17 cellular contexts compared by ENCODE assay signal in the genomic region with DNA sequence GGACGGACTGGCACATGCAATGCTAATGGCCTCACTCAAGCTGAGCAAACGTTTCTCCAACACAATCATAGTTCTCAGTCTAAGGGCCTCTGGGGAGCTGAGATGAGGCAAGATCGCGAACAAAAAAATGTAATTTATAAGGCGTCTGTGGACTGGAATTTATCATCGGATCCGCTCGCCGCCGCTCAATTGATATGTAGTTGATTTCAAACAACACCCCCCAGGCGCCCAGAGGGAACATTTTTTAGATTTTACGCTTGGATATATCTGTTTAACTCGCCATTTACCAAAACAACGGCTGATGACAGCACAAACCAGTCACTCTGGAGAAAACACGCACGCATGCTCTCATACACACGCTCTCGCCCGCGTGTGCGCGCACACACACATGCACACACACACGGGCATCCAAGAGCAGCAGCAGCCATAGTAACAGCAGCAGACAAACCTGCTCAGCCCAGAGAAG.
A peak's percentile ranks its signal among the peaks of the same experiment; 100 is the strongest.
DNase-seq lines count a peak whose midpoint lies in the region; ATAC-seq, FAIRE-seq and TF ChIP-seq lines count a peak whose summit lies in the region.
"Had no signal": no experiment of that assay in that cellular context is flagged by ENCODE, and none has a peak within 500 bp of the region (broad histone marks: within the 10 kb centered on the region; RNA-seq: fewer than 3 reads in every experiment).

No MANE protein-coding gene starts in this region.

- no peaks in the 10 kb centered on the region for H3K4me1 ChIP-seq in pancreas
- H3K4me1 ChIP-seq in transverse colon, result peaks cover 0 to 5% (median 0%) of the 10 kb centered on the region in 4 donors
- H3K4me1 ChIP-seq: body of pancreas, left ventricle myocardium inferior, testis had no signal

- intact Hi-C loops in head of caudate nucleus (cut with DNase I) (no loop called here), pancreas (cut with DNase I) (loop anchor here in 1 of 3 donors (10.0 kb wide), 1 partner anchor 180 kb away; no protein-coding TSS in a partner anchor), transverse colon (cut with DNase I; ENCODE audit: low total_unique reads) (no loop called here)

- TF ChIP-seq POLR2A in transverse colon (IDR thresholded peaks at IDR 0.05), result no peak

- TF ChIP-seq EP300 in transverse colon (IDR thresholded peaks at IDR 0.05; ENCODE audit: low read depth), result no peak

- no peak for ATAC-seq in pancreas
- ATAC-seq: body of pancreas had no signal

- no peaks in the 10 kb centered on the region for H3K9me3 ChIP-seq in pancreas
- no peaks in the 10 kb centered on the region for H3K9me3 ChIP-seq in transverse colon
- H3K9me3 ChIP-seq: testis had no signal

- in situ Hi-C loops in transverse colon (cut with MboI; ENCODE audit: low pct_ligation_motif_present in 1 of 4, low pct_unique_long_range_greater_than_20kb in 1 of 4, low sequenced_read_pairs in 3 of 4), result loop anchor here in 3 of 4 donors (10.0 kb wide), 1 partner anchor 150 kb away; no protein-coding TSS in a partner anchor

- FAIRE-seq in pancreas (lab: Jason Lieb, UNC), result no peak
- FAIRE-seq: RCC 7860 had no signal

- DNase-seq in NCI-H2107 (lab: John Stamatoyannopoulos, UW) (peak; percentile 70), NCI-H2107 treated with DMSO at 0.1 percent for 48 hours (lab: John Stamatoyannopoulos, UW; ENCODE audit: unreplicated experiment) (no peak), NCI-H774 (lab: John Stamatoyannopoulos, UW) (peak; percentile 20), head of caudate nucleus (peak in 36 of 42 donors; percentile 7 to 65 (median 32)), superior temporal gyrus (ENCODE audit: extremely low spot score) (peak; percentile 64), pancreas (no peak), transverse colon (no peak)
- DNase-seq in activated CD4-positive, alpha-beta T cell treated with anti-CD3 and anti-CD28 coated beads for 4 hours, result no peak
- DNase-seq: activated gamma-delta T cell; body of pancreas; CD8-positive, alpha-beta memory T cell; Karpas-422; left ventricle myocardium inferior; NCI-H510A; stimulated activated CD4-positive, alpha-beta T cell treated with anti-CD3 and anti-CD28 coated beads, Interleukin-1b, Interleukin-23, amount 100 ng/mL, for 48 hours; testis had no signal

- no peak overlapping the region for H3K4me3 ChIP-seq in pancreas
- H3K4me3 ChIP-seq in transverse colon, result no peak overlapping the region
- H3K4me3 ChIP-seq: body of pancreas, left ventricle myocardium inferior, testis had no signal

- TF ChIP-seq CTCF in pancreas (IDR thresholded peaks at IDR 0.05), result no peak
- no peak for TF ChIP-seq CTCF in transverse colon (IDR thresholded peaks at IDR 0.05)

- WGBS in pancreas, 2 donors, result 74 to 79% methylated on average over 23 of the region's 23 CpGs
- WGBS in transverse colon (ENCODE audit: low coverage in 1 of 2), 2 donors, result 72 to 89% methylated on average over 12 to 23 of the region's 23 CpGs

- H3K27me3 ChIP-seq in pancreas, result no peaks in the 10 kb centered on the region
- H3K27me3 ChIP-seq in transverse colon, result peaks cover 21% of the 10 kb centered on the region
- H3K27me3 ChIP-seq: testis had no signal

- no peak overlapping the region for H3K27ac ChIP-seq in pancreas
- H3K27ac ChIP-seq in transverse colon, result no peak overlapping the region
- H3K27ac ChIP-seq: body of pancreas, left ventricle myocardium inferior, testis had no signal

- H3K36me3 ChIP-seq in pancreas (no peaks in the 10 kb centered on the region), transverse colon (no peaks in the 10 kb centered on the region)
- H3K36me3 ChIP-seq: left ventricle myocardium inferior had no signal

Comparison
In these comparisons a context has a peak if more than half of its experiments do, and no peak if none do; other contexts are left out.
1. DNase-seq: peak in NCI-H2107 (single experiment), NCI-H774 (single experiment), head of caudate nucleus (36 of 42) and superior temporal gyrus (single experiment); none in NCI-H2107 treated with DMSO at 0.1 percent for 48 hours (single experiment), activated CD4-positive, alpha-beta T cell treated with anti-CD3 and anti-CD28 coated beads for 4 hours (0 of 2), pancreas (0 of 6) and transverse colon (single experiment).